In the genomic region with DNA sequence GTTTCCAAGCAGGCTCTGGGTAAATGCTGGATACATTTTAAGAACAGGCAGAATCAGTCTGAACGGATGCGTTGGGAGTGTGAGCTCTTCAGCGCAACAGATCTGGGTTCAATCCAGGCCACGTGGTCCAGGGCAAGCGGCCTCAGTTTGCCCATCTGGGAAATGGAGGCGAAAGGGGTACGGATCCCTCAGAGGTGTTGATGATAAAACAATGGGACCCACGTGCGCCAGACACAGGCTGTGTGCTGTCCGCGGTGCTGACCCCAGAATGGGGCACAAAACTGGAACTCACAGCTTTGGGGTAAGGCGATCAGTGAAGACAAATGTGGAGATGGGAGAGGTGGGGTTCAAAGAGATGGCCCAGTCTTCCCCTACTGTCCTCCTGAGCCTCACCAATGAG, we compare ENCODE assay signal across 18 cellular contexts. TPM values are rescaled to one million over a fixed set of nuclear protein-coding genes. Genes with fewer than 3 reads are reported as not detected.
DNase-seq lines count a peak whose midpoint lies in the region; ATAC-seq and TF ChIP-seq lines count a peak whose summit lies in the region.
"Had no signal": no experiment of that assay in that cellular context is flagged by ENCODE, and none has a peak within 500 bp of the region (broad histone marks: within the 10 kb centered on the region; RNA-seq: fewer than 3 reads in every experiment).

No MANE protein-coding gene starts in this region.

- H3K27ac Mint-ChIP-seq in activated CD4-positive, alpha-beta T cell treated with anti-CD3 and anti-CD28 coated beads, Interleukin-2, amount 10 ng/mL, durations not matched to agents 7 days and 5 days, result no peak overlapping the region
- H3K27ac Mint-ChIP-seq in activated T-cell treated with anti-CD3 and anti-CD28 coated beads, Interleukin-2, amount 50 U/mL, for 72 hours, result no peak overlapping the region
- H3K27ac Mint-ChIP-seq: CD14-positive monocyte had no signal

- H3K27me3 Mint-ChIP-seq in activated CD4-positive, alpha-beta T cell treated with anti-CD3 and anti-CD28 coated beads, Interleukin-2, amount 10 ng/mL, durations not matched to agents 7 days and 5 days, result peaks cover 4% of the 10 kb centered on the region
- H3K27me3 Mint-ChIP-seq in activated T-cell treated with anti-CD3 and anti-CD28 coated beads, Interleukin-2, amount 50 U/mL, for 72 hours (ENCODE audit: low read depth), result peaks cover 17% of the 10 kb centered on the region

- no peak for TF ChIP-seq CTCF in GM10266 (IDR thresholded peaks at IDR 0.05; ENCODE audit: control insufficient read depth, insufficient read depth, low read depth, missing control alignments)

- DNase-seq in activated CD4-positive, alpha-beta T cell treated with anti-CD3 and anti-CD28 coated beads, Interleukin-2, amount 10 ng/mL, durations not matched to agents 7 days and 5 days, result peak; percentile 29
- DNase-seq in activated CD4-positive, alpha-beta T cell treated with anti-CD3 and anti-CD28 coated beads for 48 hours, result no peak
- DNase-seq in RKO (ENCODE audit: low spot score) (peak; percentile 23), lung microvascular endothelial cell (ENCODE audit: low read depth in 2 of 2) (peak; percentile 25 to 33), GM10266 (ENCODE audit: extremely low spot score) (no peak)
- DNase-seq in activated T-cell treated with anti-CD3 and anti-CD28 coated beads, Interleukin-2, amount 50 U/mL, for 72 hours, result no peak
- DNase-seq: activated CD8-positive, alpha-beta memory T cell treated with anti-CD3 and anti-CD28 coated beads for 24 hours; amygdala; DMS79; hypothalamus; KBM-7; NCI-H2171 treated with DMSO at 0.1 percent for 48 hours; nucleus accumbens; stomach; SW 1271 had no signal

- no peak for ATAC-seq in activated T-cell treated with anti-CD3 and anti-CD28 coated beads, Interleukin-2, amount 50 U/mL, for 72 hours (replicated peaks in 1 of 2)
- ATAC-seq: right cardiac atrium had no signal

- H3K9me3 Mint-ChIP-seq in activated CD4-positive, alpha-beta T cell treated with anti-CD3 and anti-CD28 coated beads, Interleukin-2, amount 10 ng/mL, durations not matched to agents 7 days and 5 days, result no peaks in the 10 kb centered on the region
- no peaks in the 10 kb centered on the region for H3K9me3 Mint-ChIP-seq in activated T-cell treated with anti-CD3 and anti-CD28 coated beads, Interleukin-2, amount 50 U/mL, for 72 hours

- POLR2A ChIA-PET in activated CD4-positive, alpha-beta T cell treated with anti-CD3 and anti-CD28 coated beads, Interleukin-2, amount 10 ng/mL, durations not matched to agents 7 days and 5 days (lab: Charles Lee), result no interaction called here

- H3K4me3 Mint-ChIP-seq in activated CD4-positive, alpha-beta T cell treated with anti-CD3 and anti-CD28 coated beads, Interleukin-2, amount 10 ng/mL, durations not matched to agents 7 days and 5 days, result no peak overlapping the region
- no peak overlapping the region for H3K4me3 Mint-ChIP-seq in activated T-cell treated with anti-CD3 and anti-CD28 coated beads, Interleukin-2, amount 50 U/mL, for 72 hours
- H3K4me3 Mint-ChIP-seq: CD14-positive monocyte had no signal

- CTCF ChIA-PET in activated CD4-positive, alpha-beta T cell treated with anti-CD3 and anti-CD28 coated beads, Interleukin-2, amount 10 ng/mL, durations not matched to agents 7 days and 5 days (lab: Charles Lee), result no interaction called here

- H3K36me3 Mint-ChIP-seq in activated CD4-positive, alpha-beta T cell treated with anti-CD3 and anti-CD28 coated beads, Interleukin-2, amount 10 ng/mL, durations not matched to agents 7 days and 5 days (ENCODE audit: low read depth), result no peaks in the 10 kb centered on the region
- no peaks in the 10 kb centered on the region for H3K36me3 Mint-ChIP-seq in activated T-cell treated with anti-CD3 and anti-CD28 coated beads, Interleukin-2, amount 50 U/mL, for 72 hours (ENCODE audit: insufficient read depth in 2 of 2)
- H3K36me3 Mint-ChIP-seq: CD14-positive monocyte had no signal

- H3K4me1 Mint-ChIP-seq in activated CD4-positive, alpha-beta T cell treated with anti-CD3 and anti-CD28 coated beads, Interleukin-2, amount 10 ng/mL, durations not matched to agents 7 days and 5 days, result no peaks in the 10 kb centered on the region
- H3K4me1 Mint-ChIP-seq in activated T-cell treated with anti-CD3 and anti-CD28 coated beads, Interleukin-2, amount 50 U/mL, for 72 hours (ENCODE audit: low read depth), result no peaks in the 10 kb centered on the region
- H3K4me1 Mint-ChIP-seq: CD14-positive monocyte had no signal

RNA-seq across cellular contexts. Expression of gene PDE4C, which starts 13.1 kb away (rescaled TPM):
- total RNA-seq in activated CD4-positive, alpha-beta T cell treated with anti-CD3 and anti-CD28 coated beads, Interleukin-2, amount 10 ng/mL, durations not matched to agents 7 days and 5 days, result under 1 TPM in 1 of 2 experiments, not detected in 1; 0.15 TPM
- under 0.01 TPM in 2 replicates for total RNA-seq in lung microvascular endothelial cell
- under 1 TPM in 1 of 2 donors, not detected in 1; 0.10 TPM for total RNA-seq in activated T-cell treated with anti-CD3 and anti-CD28 coated beads, Interleukin-2, amount 50 U/mL, for 72 hours
- total RNA-seq: mononuclear cell had no signal

RNA-seq across cellular contexts. Expression of gene IQCN, which starts 34.9 kb away (rescaled TPM):
- total RNA-seq in activated CD4-positive, alpha-beta T cell treated with anti-CD3 and anti-CD28 coated beads, Interleukin-2, amount 10 ng/mL, durations not matched to agents 7 days and 5 days, result 1 to 10 TPM; 6.3 to 7.2 TPM
- total RNA-seq in lung microvascular endothelial cell, result under 0.01 TPM in 2 replicates
- 1 to 10 TPM; 2.2 to 2.8 TPM for total RNA-seq in activated T-cell treated with anti-CD3 and anti-CD28 coated beads, Interleukin-2, amount 50 U/mL, for 72 hours

RNA-seq across cellular contexts. Expression of gene RAB3A, which starts 35.5 kb away (rescaled TPM):
- 1 to 10 TPM; 4.0 to 5.2 TPM for total RNA-seq in activated CD4-positive, alpha-beta T cell treated with anti-CD3 and anti-CD28 coated beads, Interleukin-2, amount 10 ng/mL, durations not matched to agents 7 days and 5 days
- 0.22 and 0.40 TPM in 2 replicates for total RNA-seq in lung microvascular endothelial cell
- 1 to 10 TPM; 1.8 to 1.9 TPM for total RNA-seq in activated T-cell treated with anti-CD3 and anti-CD28 coated beads, Interleukin-2, amount 50 U/mL, for 72 hours

RNA-seq across cellular contexts. Expression of gene JUND, which starts 42.1 kb away (rescaled TPM):
- 100 to 1,000 TPM; 343 to 347 TPM for total RNA-seq in activated CD4-positive, alpha-beta T cell treated with anti-CD3 and anti-CD28 coated beads, Interleukin-2, amount 10 ng/mL, durations not matched to agents 7 days and 5 days
- total RNA-seq in lung microvascular endothelial cell, result 55.4 and 117 TPM in 2 replicates
- total RNA-seq in activated T-cell treated with anti-CD3 and anti-CD28 coated beads, Interleukin-2, amount 50 U/mL, for 72 hours, result 100 to 1,000 TPM; 197 to 235 TPM

RNA-seq across cellular contexts. Expression of gene MPV17L2, which starts 46.3 kb away (rescaled TPM):
- 1 to 10 TPM; 6.1 to 6.5 TPM for total RNA-seq in activated CD4-positive, alpha-beta T cell treated with anti-CD3 and anti-CD28 coated beads, Interleukin-2, amount 10 ng/mL, durations not matched to agents 7 days and 5 days
- total RNA-seq in lung microvascular endothelial cell, result 6.3 and 8.1 TPM in 2 replicates
- total RNA-seq in activated T-cell treated with anti-CD3 and anti-CD28 coated beads, Interleukin-2, amount 50 U/mL, for 72 hours, result 10 to 100 TPM in 1 of 2 donors, 1 to 10 TPM in 1; 9.8 to 10.1 TPM

Comparison
In these comparisons a context has a peak if more than half of its experiments do, and no peak if none do; other contexts are left out.
1. DNase-seq: peak in activated CD4-positive, alpha-beta T cell treated with anti-CD3 and anti-CD28 coated beads, Interleukin-2, amount 10 ng/mL, durations not matched to agents 7 days and 5 days (single experiment), RKO (single experiment) and lung microvascular endothelial cell (2 of 2); none in activated CD4-positive, alpha-beta T cell treated with anti-CD3 and anti-CD28 coated beads for 48 hours (single experiment), activated T-cell treated with anti-CD3 and anti-CD28 coated beads, Interleukin-2, amount 50 U/mL, for 72 hours (0 of 2) and GM10266 (single experiment).